Comparison of ENCODE assay signal across 19 cellular contexts in genomic region chr22:25892678-25893077, GRCh38.
DNase-seq lines count a peak whose midpoint lies in the region; TF ChIP-seq lines count a peak whose summit lies in the region.
"Had no signal": no experiment of that assay in that cellular context is flagged by ENCODE, and none has a peak within 500 bp of the region (broad histone marks: within the 10 kb centered on the region; RNA-seq: fewer than 3 reads in every experiment).

No MANE protein-coding gene starts in this region.

- H3K9ac ChIP-seq in trophoblast cell (ENCODE audit: low read length), result no peak overlapping the region

- H3K4me1 ChIP-seq in trophoblast cell (ENCODE audit: control insufficient read depth in 1 of 2, insufficient read depth in 2 of 2, low read length in 2 of 2), result no peaks in the 10 kb centered on the region
- H3K4me1 ChIP-seq: Caco-2 had no signal

- H3K4ac ChIP-seq in trophoblast cell (ENCODE audit: low read depth, low read length), result no peak overlapping the region

- WGBS in trophoblast cell (ENCODE audit: extremely low coverage, insufficient coverage, insufficient read length), result no CpG with 5 or more reads among the region's 4 CpGs

- DNase-seq in NCI-H1417 (lab: John Stamatoyannopoulos, UW) (peak in 2 of 3 experiments; percentile 3 to 25), NCI-H1417 treated with DMSO at 0.1 percent for 48 hours (lab: John Stamatoyannopoulos, UW) (no peak), NCI-H69 (lab: John Stamatoyannopoulos, UW) (peak; percentile 58), iPS-NIHi11 (ENCODE audit: low spot score) (peak; percentile 22), RWPE1 (ENCODE audit: low spot score) (no peak), trophoblast cell (no peak)
- no peak for DNase-seq in activated CD4-positive, alpha-beta memory T cell treated with anti-CD3 and anti-CD28 coated beads for 36 hours
- DNase-seq: Caco-2, DND-41, GF-D8, HCEC 1CT, Karpas-422, NCI-H146, NCI-H2171, NCI-H510A treated with DMSO at 0.1 percent for 48 hours, SHP77, T-helper 2 cell had no signal

- H3K79me2 ChIP-seq in trophoblast cell (ENCODE audit: control insufficient read depth, insufficient read depth, low read length, poor library complexity), result no peaks in the 10 kb centered on the region

- no peaks in the 10 kb centered on the region for H3K36me3 Mint-ChIP-seq in activated CD4-positive, alpha-beta memory T cell treated with anti-CD3 and anti-CD28 coated beads for 36 hours
- H3K36me3 Mint-ChIP-seq: CD14-positive monocyte had no signal

- H3K9me3 ChIP-seq in trophoblast cell (ENCODE audit: insufficient read depth, low read depth, low read length), result no peaks in the 10 kb centered on the region
- H3K9me3 ChIP-seq: Caco-2 had no signal

- H2BK5ac ChIP-seq in trophoblast cell (ENCODE audit: low read depth, low read length, poor library complexity), result no peak overlapping the region

- no peak overlapping the region for H2BK12ac ChIP-seq in trophoblast cell (ENCODE audit: low read length)

- no peaks in the 10 kb centered on the region for H3K9me3 Mint-ChIP-seq in activated CD4-positive, alpha-beta memory T cell treated with anti-CD3 and anti-CD28 coated beads for 36 hours
- H3K9me3 Mint-ChIP-seq: CD14-positive monocyte had no signal

- H2AK5ac ChIP-seq in trophoblast cell (ENCODE audit: low read length), result no peak overlapping the region

- no peak overlapping the region for H2BK120ac ChIP-seq in trophoblast cell (ENCODE audit: insufficient read depth, low read length, poor library complexity)

- H3K27ac ChIP-seq in RWPE1 (no peak overlapping the region), trophoblast cell (ENCODE audit: low read depth, low read length) (no peak overlapping the region)

- TF ChIP-seq CTCF in GM12873 (IDR thresholded peaks at IDR 0.05; ENCODE audit: insufficient read depth, low read depth, low read length, missing control alignments) (peak; percentile 15), RWPE1 (conservative IDR thresholded peaks at IDR 0.05; ENCODE audit: low read depth) (no peak)

- no peak overlapping the region for H3K4me3 Mint-ChIP-seq in activated CD4-positive, alpha-beta memory T cell treated with anti-CD3 and anti-CD28 coated beads for 36 hours
- H3K4me3 Mint-ChIP-seq: CD14-positive monocyte had no signal

- H3K4me2 ChIP-seq in trophoblast cell (ENCODE audit: low read length), result no peak overlapping the region

- no peak overlapping the region for H3K4me3 ChIP-seq in trophoblast cell (ENCODE audit: low read depth, low read length)

- H3K27ac Mint-ChIP-seq in activated CD4-positive, alpha-beta memory T cell treated with anti-CD3 and anti-CD28 coated beads for 36 hours, result no peak overlapping the region
- H3K27ac Mint-ChIP-seq: CD14-positive monocyte had no signal

- no peak overlapping the region for H3K18ac ChIP-seq in trophoblast cell (ENCODE audit: low read length)

- no peaks in the 10 kb centered on the region for H3K79me1 ChIP-seq in trophoblast cell (ENCODE audit: low read length)

- no peaks in the 10 kb centered on the region for H3K27me3 ChIP-seq in trophoblast cell (ENCODE audit: insufficient read depth, low read length)

- no peak overlapping the region for H4K91ac ChIP-seq in trophoblast cell (ENCODE audit: low read depth, low read length)

- H4K12ac ChIP-seq in trophoblast cell (ENCODE audit: low read depth, low read length), result no peak overlapping the region

- CTCF ChIA-PET in RWPE1 (lab: Yijun Ruan, JAX), result no interaction called here
- CTCF ChIA-PET in activated CD4-positive, alpha-beta memory T cell treated with anti-CD3 and anti-CD28 coated beads for 36 hours (lab: Charles Lee), result no interaction called here

- peaks cover 6% of the 10 kb centered on the region for H3K27me3 Mint-ChIP-seq in activated CD4-positive, alpha-beta memory T cell treated with anti-CD3 and anti-CD28 coated beads for 36 hours

- H3K36me3 ChIP-seq in trophoblast cell (ENCODE audit: control insufficient read depth in 1 of 2, insufficient read depth in 2 of 2, low read length in 2 of 2), result no peaks in the 10 kb centered on the region

- no peak overlapping the region for H2AFZ ChIP-seq in trophoblast cell (ENCODE audit: insufficient read depth, low read length, poor library complexity)

- H3K14ac ChIP-seq in trophoblast cell (ENCODE audit: low read length), result no peak overlapping the region

- no peak overlapping the region for H3K23ac ChIP-seq in trophoblast cell (ENCODE audit: low read length)

- POLR2A ChIA-PET in RWPE1 (lab: Yijun Ruan, JAX; ENCODE audit: low non-redundant PET), result no interaction called here
- POLR2A ChIA-PET in activated CD4-positive, alpha-beta memory T cell treated with anti-CD3 and anti-CD28 coated beads for 36 hours (lab: Charles Lee), result no interaction called here

- intact Hi-C loops in activated CD4-positive, alpha-beta memory T cell treated with anti-CD3 and anti-CD28 coated beads for 36 hours (cut with micrococcal nuclease), result no loop called here

- no peaks in the 10 kb centered on the region for H3K4me1 Mint-ChIP-seq in activated CD4-positive, alpha-beta memory T cell treated with anti-CD3 and anti-CD28 coated beads for 36 hours (ENCODE audit: low read depth)
- H3K4me1 Mint-ChIP-seq: CD14-positive monocyte had no signal

- H4K8ac ChIP-seq in trophoblast cell (ENCODE audit: low read depth, low read length), result no peak overlapping the region

Comparison
In these comparisons a context has a peak if more than half of its experiments do, and no peak if none do; other contexts are left out.
1. DNase-seq: peak in NCI-H1417 (2 of 3), NCI-H69 (single experiment) and iPS-NIHi11 (single experiment); none in NCI-H1417 treated with DMSO at 0.1 percent for 48 hours (single experiment), RWPE1 (single experiment), trophoblast cell (0 of 2) and activated CD4-positive, alpha-beta memory T cell treated with anti-CD3 and anti-CD28 coated beads for 36 hours (single experiment).